8 cellular contexts compared by ENCODE assay signal in genomic region chr5:138466058-138466899, GRCh38. TPM values are rescaled to one million over a fixed set of nuclear protein-coding genes. Genes with fewer than 3 reads are reported as not detected.
DNase-seq lines count a peak whose midpoint lies in the region; ATAC-seq and TF ChIP-seq lines count a peak whose summit lies in the region.

No MANE protein-coding gene starts in this region.

- peaks cover 0 to 8% (median 0%) of the 10 kb centered on the region in 11 experiments; a peak in 1 of 22 replicates for H3K9me3 ChIP-seq in BLaER1 treated with 17β-estradiol and CSF1 and Interleukin-3, amounts not matched to agents 10 nM and 100 nM (replicated peaks in 1 of 11)
- no peaks in the 10 kb centered on the region for H3K9me3 ChIP-seq in Loucy (ENCODE audit: insufficient read depth, low read depth, low read length)
- H3K9me3 ChIP-seq in left lung: no peaks in the 10 kb centered on the region
- H3K9me3 ChIP-seq in subcutaneous abdominal adipose tissue (ENCODE audit: control insufficient read depth in 5 of 5, low read length in 5 of 5): no peaks in the 10 kb centered on the region

- TF ChIP-seq CTCF in Loucy (conservative IDR thresholded peaks at IDR 0.05; ENCODE audit: low read length) (no peak), left lung (IDR thresholded peaks at IDR 0.05) (no peak)

- H3K9me2 ChIP-seq in Loucy (replicated peaks; ENCODE audit: low read depth, low read length): no peaks in the 10 kb centered on the region

- peak overlapping the region; percentile 85 to 97 (median 90) for H3K9ac ChIP-seq in BLaER1 treated with 17β-estradiol and CSF1 and Interleukin-3, amounts not matched to agents 10 nM and 100 nM
- H3K9ac ChIP-seq in Loucy (ENCODE audit: low read depth, low read length, poor library complexity, severe bottlenecking) (no peak overlapping the region), subcutaneous abdominal adipose tissue (ENCODE audit: low read length in 5 of 5) (peak overlapping the region in 4 of 5 donors; percentile 80 to 85 (median 82))

- intact Hi-C loops in left lung (cut with DNase I): no loop called here

- no peaks in the 10 kb centered on the region for H3F3A ChIP-seq in Loucy (ENCODE audit: low read depth)

- H3K27ac ChIP-seq in BLaER1 treated with 17β-estradiol and CSF1 and Interleukin-3, amounts not matched to agents 10 nM and 100 nM: peak overlapping the region; percentile 88 to 95 (median 93); a peak in 18 of 22 replicates
- no peak overlapping the region for H3K27ac ChIP-seq in left lung
- H3K27ac ChIP-seq in subcutaneous abdominal adipose tissue (ENCODE audit: low read depth, low read length): no peak overlapping the region

- peak overlapping the region; percentile 72 to 96 (median 84) for H3K4me3 ChIP-seq in BLaER1 treated with 17β-estradiol and CSF1 and Interleukin-3, amounts not matched to agents 10 nM and 100 nM
- H3K4me3 ChIP-seq in Loucy (ENCODE audit: low read length, poor library complexity, severe bottlenecking) (peak overlapping the region; percentile 82), left lung (peak overlapping the region; percentile 84), subcutaneous abdominal adipose tissue (ENCODE audit: low read depth in 1 of 5, low read length in 5 of 5) (peak overlapping the region; percentile 86 to 98 (median 92))

- no peak overlapping the region for H2AFZ ChIP-seq in Loucy (ENCODE audit: low read length)

- H3K36me3 ChIP-seq in BLaER1 treated with 17β-estradiol and CSF1 and Interleukin-3, amounts not matched to agents 10 nM and 100 nM: peaks cover 13 to 37% (median 31%) of the 10 kb centered on the region in 11 experiments
- H3K36me3 ChIP-seq in Loucy (ENCODE audit: insufficient read depth, low read length): no peaks in the 10 kb centered on the region
- H3K36me3 ChIP-seq in left lung: peaks cover 0 to 18% of the 10 kb centered on the region in 2 donors
- peaks cover 0 to 23% (median 17%) of the 10 kb centered on the region in 5 donors for H3K36me3 ChIP-seq in subcutaneous abdominal adipose tissue (ENCODE audit: control insufficient read depth in 5 of 5, insufficient read depth in 5 of 5, low read length in 5 of 5)

- ATAC-seq in left lung: no peak
- ATAC-seq in HG03139 (IDR thresholded peaks at IDR 0.05; ENCODE audit: unreplicated experiment): no peak
- no peak for ATAC-seq in GM21619 (IDR thresholded peaks at IDR 0.05; ENCODE audit: unreplicated experiment)

- H3K79me2 ChIP-seq in Loucy (ENCODE audit: insufficient read depth, low read length): no peaks in the 10 kb centered on the region

- DNase-seq in amniotic epithelial cell (ENCODE audit: low read depth) (peak; percentile 35), left lung (no peak), middle frontal gyrus (ENCODE audit: extremely low spot score, low spot score) (no peak)

- H3K27me3 ChIP-seq in BLaER1 treated with 17β-estradiol and CSF1 and Interleukin-3, amounts not matched to agents 10 nM and 100 nM: peaks cover 0 to 16% (median 0%) of the 10 kb centered on the region in 11 experiments; a peak in 5 of 22 replicates
- peaks cover 29% of the 10 kb centered on the region for H3K27me3 ChIP-seq in Loucy (ENCODE audit: insufficient read depth, low read length, poor library complexity, severe bottlenecking)
- peaks cover 0 to 8% of the 10 kb centered on the region in 2 donors for H3K27me3 ChIP-seq in left lung
- peaks cover 0 to 23% (median 0%) of the 10 kb centered on the region in 5 donors for H3K27me3 ChIP-seq in subcutaneous abdominal adipose tissue (ENCODE audit: control insufficient read depth in 5 of 5, insufficient read depth in 4 of 5, low read length in 5 of 5)

- peak overlapping the region; percentile 82 to 98 (median 97) for H3K4me2 ChIP-seq in BLaER1 treated with 17β-estradiol and CSF1 and Interleukin-3, amounts not matched to agents 10 nM and 100 nM
- peak overlapping the region; percentile 95 for H3K4me2 ChIP-seq in Loucy (ENCODE audit: low read depth, low read length, poor library complexity, severe bottlenecking)

- peaks cover 36 to 61% (median 55%) of the 10 kb centered on the region in 11 experiments for H4K20me1 ChIP-seq in BLaER1 treated with 17β-estradiol and CSF1 and Interleukin-3, amounts not matched to agents 10 nM and 100 nM
- peaks cover 4% of the 10 kb centered on the region for H4K20me1 ChIP-seq in Loucy (ENCODE audit: insufficient read depth, low read length, poor library complexity, severe bottlenecking)

- H3K4me1 ChIP-seq in BLaER1 treated with 17β-estradiol and CSF1 and Interleukin-3, amounts not matched to agents 10 nM and 100 nM: peaks cover 42 to 53% (median 47%) of the 10 kb centered on the region in 10 experiments
- peaks cover 6% of the 10 kb centered on the region for H3K4me1 ChIP-seq in Loucy (ENCODE audit: insufficient read depth, low read length, poor library complexity, severe bottlenecking)
- H3K4me1 ChIP-seq in left lung: peaks cover 24 to 42% of the 10 kb centered on the region in 2 donors
- peaks cover 18 to 42% (median 34%) of the 10 kb centered on the region in 5 donors for H3K4me1 ChIP-seq in subcutaneous abdominal adipose tissue (ENCODE audit: control insufficient read depth in 5 of 5, insufficient read depth in 5 of 5, low read length in 5 of 5)

RNA-seq across cellular contexts. Expression of gene EGR1, which starts 1.0 kb away (rescaled TPM):
- 10 to 100 TPM; 42.3 to 92.6 TPM for total RNA-seq in left lung

RNA-seq across cellular contexts. Expression of gene REEP2, which starts 27.4 kb away (rescaled TPM):
- total RNA-seq in left lung: 1 to 10 TPM in 1 of 2 donors, under 1 TPM in 1; 0.52 to 2.5 TPM

Comparison
In these comparisons a context has a peak if more than half of its experiments do, and no peak if none do; other contexts are left out.
1. H3K27ac ChIP-seq: peak in BLaER1 treated with 17β-estradiol and CSF1 and Interleukin-3, amounts not matched to agents 10 nM and 100 nM (11 of 11); none in left lung (0 of 2) and subcutaneous abdominal adipose tissue (single experiment).
2. Peak in every context shown above with its lines, with median percentiles within 50 percentile points of each other: H3K4me3 ChIP-seq.